1 cellular context compared by ENCODE assay signal in genomic region chr16:88988980-88989791, GRCh38.
TF ChIP-seq lines count a peak whose summit lies in the region.

No MANE protein-coding gene starts in this region.

TF ChIP-seq in H1, 55 proteins besides CTCF, POLR2A, EP300 and RAD21 (continued from another document):
- TF ChIP-seq CHD7 (IDR thresholded peaks at IDR 0.05; ENCODE audit: insufficient replicate concordance, low read length), result no peak
- no peak for TF ChIP-seq BCL11A (IDR thresholded peaks at IDR 0.05; ENCODE audit: low read depth in 2 of 2, low read length in 2 of 2)
